ENCODE assay signal across 8 cellular contexts in genomic region chr14:102140027-102140749, GRCh38. TPM values are rescaled to one million over a fixed set of nuclear protein-coding genes. Genes with fewer than 3 reads are reported as not detected.
A peak's percentile ranks its signal among the peaks of the same experiment; 100 is the strongest.
DNase-seq lines count a peak whose midpoint lies in the region; ATAC-seq and TF ChIP-seq lines count a peak whose summit lies in the region.

No MANE protein-coding gene starts in this region.

- H3K4me3 Mint-ChIP-seq in activated T-helper 17 cell treated with anti-CD3 and anti-CD28 coated beads, Interleukin-2, amount 50 U/mL, for 72 hours, result peak overlapping the region; percentile 95

- no peaks in the 10 kb centered on the region for H3K27me3 ChIP-seq in foreskin keratinocyte
- H3K27me3 ChIP-seq in neutrophil, result peaks cover 13% of the 10 kb centered on the region

- TF ChIP-seq CTCF in foreskin keratinocyte (conservative IDR thresholded peaks at IDR 0.05) (no peak), neutrophil (IDR thresholded peaks at IDR 0.05) (no peak)

- H3K36me3 ChIP-seq in neutrophil, result peaks cover 4% of the 10 kb centered on the region

- DNase-seq in NCI-H226 (peak; percentile 6), foreskin keratinocyte (peak in 1 of 2 donors; percentile 17), ureter (ENCODE audit: low spot score) (peak; percentile 47), middle frontal gyrus (ENCODE audit: extremely low spot score, low spot score) (no peak)

- no peaks in the 10 kb centered on the region for H3K9me3 Mint-ChIP-seq in activated T-helper 17 cell treated with anti-CD3 and anti-CD28 coated beads, Interleukin-2, amount 50 U/mL, for 72 hours

- H3K4me1 ChIP-seq in foreskin keratinocyte (peaks cover 14% of the 10 kb centered on the region), neutrophil (ENCODE audit: control insufficient read depth in 1 of 2, insufficient read depth in 1 of 2, low read depth in 1 of 2, low read length in 1 of 2) (peaks cover 24 to 25% of the 10 kb centered on the region in 2 experiments)

- H3K27ac ChIP-seq in foreskin keratinocyte (peak overlapping the region; percentile 91), neutrophil (peak overlapping the region; percentile 84)

- H3K27ac Mint-ChIP-seq in activated T-helper 17 cell treated with anti-CD3 and anti-CD28 coated beads, Interleukin-2, amount 50 U/mL, for 72 hours, result peak overlapping the region; percentile 98

- peaks cover 19% of the 10 kb centered on the region for H3K4me1 Mint-ChIP-seq in activated T-helper 17 cell treated with anti-CD3 and anti-CD28 coated beads, Interleukin-2, amount 50 U/mL, for 72 hours

- no peaks in the 10 kb centered on the region for H3K27me3 Mint-ChIP-seq in activated T-helper 17 cell treated with anti-CD3 and anti-CD28 coated beads, Interleukin-2, amount 50 U/mL, for 72 hours

- H3K9me3 ChIP-seq in neutrophil, result no peaks in the 10 kb centered on the region

- peaks cover 40% of the 10 kb centered on the region for H3K36me3 Mint-ChIP-seq in activated T-helper 17 cell treated with anti-CD3 and anti-CD28 coated beads, Interleukin-2, amount 50 U/mL, for 72 hours (ENCODE audit: low read depth)

- H3K4me3 ChIP-seq in neutrophil (ENCODE audit: low read depth in 1 of 2, low read length in 1 of 2), result peak overlapping the region; percentile 99 to 100

- ATAC-seq in GM18498 (IDR thresholded peaks at IDR 0.05; ENCODE audit: unreplicated experiment) (peak; percentile 22), HG02571 (IDR thresholded peaks at IDR 0.05; ENCODE audit: unreplicated experiment) (peak; percentile 16), foreskin keratinocyte (peak; percentile 28)
- peak; percentile 24 for ATAC-seq in activated T-helper 17 cell treated with anti-CD3 and anti-CD28 coated beads, Interleukin-2, amount 50 U/mL, for 72 hours (replicated peaks)

RNA-seq across cellular contexts. Expression of gene WDR20, which starts 0.5 kb away (rescaled TPM):
- total RNA-seq in activated T-helper 17 cell treated with anti-CD3 and anti-CD28 coated beads, Interleukin-2, amount 50 U/mL, for 72 hours, result 10 to 100 TPM; 30.9 to 33.0 TPM
- total RNA-seq in foreskin keratinocyte (16.7 and 18.1 TPM in 2 replicates), ureter (45.7 TPM)
- 9.3 and 11.0 TPM in 2 replicates for polyA plus RNA-seq in foreskin keratinocyte

RNA-seq across cellular contexts. Expression of gene HSP90AA1, which starts 53.3 kb away (rescaled TPM):
- total RNA-seq in activated T-helper 17 cell treated with anti-CD3 and anti-CD28 coated beads, Interleukin-2, amount 50 U/mL, for 72 hours, result 1,000 to 10,000 TPM in 1 of 2 donors, 100 to 1,000 TPM in 1; 639 to 1,352 TPM
- 675 and 933 TPM in 2 replicates for total RNA-seq in foreskin keratinocyte
- 477 and 673 TPM in 2 replicates for polyA plus RNA-seq in foreskin keratinocyte
- 583 TPM for total RNA-seq in ureter
